39 cellular contexts compared by ENCODE assay signal in genomic region chr5:74462356-74462755, GRCh38.
"Had no signal": no experiment of that assay in that cellular context is flagged by ENCODE, and none has a peak within 500 bp of the region (broad histone marks: within the 10 kb centered on the region; RNA-seq: fewer than 3 reads in every experiment).

No MANE protein-coding gene starts in this region.

- H3K27ac ChIP-seq: ascending aorta, cardiac muscle cell, WERI-Rb-1 had no signal

- H3K27me3 ChIP-seq: ascending aorta, cardiac muscle cell had no signal

- ATAC-seq: activated CD4-positive, alpha-beta T cell treated with anti-CD3 and anti-CD28 coated beads for 36 hours; activated CD4-positive, CD25-positive, alpha-beta regulatory T cell treated with anti-CD3 and anti-CD28 coated beads, Interleukin-2, amount 50 U/mL, for 24 hours; activated CD8-positive, alpha-beta memory T cell treated with anti-CD3 and anti-CD28 coated beads, Interleukin-2, amount 10 ng/mL, durations not matched to agents 7 days and 5 days; activated CD8-positive, alpha-beta T cell treated with anti-CD3 and anti-CD28 coated beads, Interleukin-2, amount 10 ng/mL, durations not matched to agents 7 days and 5 days; activated naive CD8-positive, alpha-beta T cell treated with anti-CD3 and anti-CD28 coated beads, Interleukin-2, amount 50 U/mL, for 24 hours; WTC11 had no signal

- H3K9me3 ChIP-seq: ascending aorta had no signal

- H3K27me3 Mint-ChIP-seq: activated naive CD4-positive, alpha-beta T cell treated with anti-CD3 and anti-CD28 coated beads, Interleukin-2, amount 50 U/mL, for 24 hours had no signal

- H3K4me3 Mint-ChIP-seq: activated CD4-positive, alpha-beta memory T cell treated with anti-CD3 and anti-CD28 coated beads, Interleukin-2, amount 10 ng/mL, durations not matched to agents 7 days and 5 days; activated CD4-positive, alpha-beta T cell treated with anti-CD3 and anti-CD28 coated beads for 36 hours; activated CD4-positive, alpha-beta T cell treated with anti-CD3 and anti-CD28 coated beads, Interleukin-2, amount 10 ng/mL, durations not matched to agents 7 days and 5 days; activated CD8-positive, alpha-beta memory T cell treated with anti-CD3 and anti-CD28 coated beads, Interleukin-2, amount 10 ng/mL, durations not matched to agents 7 days and 5 days; activated CD8-positive, alpha-beta T cell treated with anti-CD3 and anti-CD28 coated beads, Interleukin-2, amount 10 ng/mL, durations not matched to agents 7 days and 5 days; activated naive CD4-positive, alpha-beta T cell treated with anti-CD3 and anti-CD28 coated beads, Interleukin-2, amount 10 ng/mL, durations not matched to agents 7 days and 5 days; activated naive CD4-positive, alpha-beta T cell treated with anti-CD3 and anti-CD28 coated beads, Interleukin-2, amount 50 U/mL, for 24 hours; activated naive CD8-positive, alpha-beta T cell; activated naive CD8-positive, alpha-beta T cell treated with anti-CD3 and anti-CD28 coated beads, Interleukin-2, amount 10 ng/mL, durations not matched to agents 7 days and 5 days; activated naive CD8-positive, alpha-beta T cell treated with anti-CD3 and anti-CD28 coated beads, Interleukin-2, amount 50 U/mL, for 24 hours; activated T-cell treated with anti-CD3 and anti-CD28 coated beads, Interleukin-2, amount 50 U/mL, for 24 hours; brain; T-helper 1 cell treated with Interleukin-12 subunit alpha and Interleukin-12 subunit beta and Interleukin-4 antibody, amounts not matched to agents 30 μg/mL and 1 μg/mL, for 36 hours; T-helper 2 cell treated with Interferon-gamma antibody and Interleukin-4, amounts not matched to agents 5 μg/mL and 100 μg/mL, for 36 hours; WTC11 had no signal

- H3K4me3 ChIP-seq: ascending aorta, cardiac muscle cell had no signal

- H3K36me3 Mint-ChIP-seq: activated CD8-positive, alpha-beta memory T cell treated with anti-CD3 and anti-CD28 coated beads, Interleukin-2, amount 10 ng/mL, durations not matched to agents 7 days and 5 days; activated naive CD4-positive, alpha-beta T cell treated with anti-CD3 and anti-CD28 coated beads, Interleukin-2, amount 10 ng/mL, durations not matched to agents 7 days and 5 days; activated naive CD4-positive, alpha-beta T cell treated with anti-CD3 and anti-CD28 coated beads, Interleukin-2, amount 50 U/mL, for 24 hours; activated naive CD8-positive, alpha-beta T cell; activated naive CD8-positive, alpha-beta T cell treated with anti-CD3 and anti-CD28 coated beads, Interleukin-2, amount 10 ng/mL, durations not matched to agents 7 days and 5 days; brain; WTC11 had no signal

- FAIRE-seq: bronchial epithelial cell, TTC549 had no signal

- H3K36me3 ChIP-seq: ascending aorta, cardiac muscle cell, WERI-Rb-1 had no signal

- DNase-seq: activated CD4-positive, alpha-beta memory T cell treated with anti-CD3 and anti-CD28 coated beads, Interleukin-2, amount 10 ng/mL, durations not matched to agents 7 days and 5 days; activated CD4-positive, alpha-beta T cell treated with anti-CD3 and anti-CD28 coated beads for 1 hour; activated CD4-positive, alpha-beta T cell treated with anti-CD3 and anti-CD28 coated beads for 36 hours; activated CD4-positive, alpha-beta T cell treated with anti-CD3 and anti-CD28 coated beads for 48 hours; activated CD4-positive, alpha-beta T cell treated with anti-CD3 and anti-CD28 coated beads, Interleukin-2, amount 10 ng/mL, durations not matched to agents 7 days and 5 days; activated CD4-positive, alpha-beta T cell treated with anti-CD3 and anti-CD28 coated beads, Interleukin-2, amount 50 U/mL, for 48 hours; activated CD4-positive, CD25-positive, alpha-beta regulatory T cell; activated CD8-positive, alpha-beta memory T cell treated with anti-CD3 and anti-CD28 coated beads for 24 hours; activated CD8-positive, alpha-beta memory T cell treated with anti-CD3 and anti-CD28 coated beads, Interleukin-2, amount 10 ng/mL, durations not matched to agents 7 days and 5 days; activated CD8-positive, alpha-beta memory T cell treated with anti-CD3 and anti-CD28 coated beads, Interleukin-2, amount 50 U/mL, for 48 hours; activated CD8-positive, alpha-beta T cell treated with anti-CD3 and anti-CD28 coated beads, Interleukin-2, amount 10 ng/mL, durations not matched to agents 7 days and 5 days; activated effector memory CD4-positive, alpha-beta T cell treated with Interleukin-2 at 50 U/mL for 16 hours; activated gamma-delta T cell; activated naive CD4-positive, alpha-beta T cell treated with anti-CD3 and anti-CD28 coated beads, Interleukin-2, amount 10 ng/mL, durations not matched to agents 7 days and 5 days; activated naive CD4-positive, alpha-beta T cell treated with Interleukin-2 at 50 U/mL for 16 hours; activated naive CD8-positive, alpha-beta T cell treated with anti-CD3 and anti-CD28 coated beads, Interleukin-2, amount 10 ng/mL, durations not matched to agents 7 days and 5 days; activated naive CD8-positive, alpha-beta T cell treated with anti-CD3 and anti-CD28 coated beads, Interleukin-2, amount 50 U/mL, for 24 hours; activated T-cell treated with anti-CD3 and anti-CD28 coated beads, Interleukin-2, amount 50 U/mL, for 24 hours; activated T-cell treated with anti-CD3 and anti-CD28 coated beads, Interleukin-2, amount 50 U/mL, for 48 hours; amygdala; anterior cingulate cortex; caudate nucleus; SW 1271; T-helper 1 cell; T-helper 2 cell; T-helper 9 cell; WERI-Rb-1 had no signal

- H3K27ac Mint-ChIP-seq: activated CD4-positive, alpha-beta memory T cell treated with anti-CD3 and anti-CD28 coated beads, Interleukin-2, amount 10 ng/mL, durations not matched to agents 7 days and 5 days; activated CD4-positive, alpha-beta T cell treated with anti-CD3 and anti-CD28 coated beads for 36 hours; activated CD4-positive, alpha-beta T cell treated with anti-CD3 and anti-CD28 coated beads, Interleukin-2, amount 10 ng/mL, durations not matched to agents 7 days and 5 days; activated CD8-positive, alpha-beta memory T cell treated with anti-CD3 and anti-CD28 coated beads, Interleukin-2, amount 10 ng/mL, durations not matched to agents 7 days and 5 days; activated CD8-positive, alpha-beta T cell treated with anti-CD3 and anti-CD28 coated beads, Interleukin-2, amount 10 ng/mL, durations not matched to agents 7 days and 5 days; activated naive CD4-positive, alpha-beta T cell treated with anti-CD3 and anti-CD28 coated beads, Interleukin-2, amount 10 ng/mL, durations not matched to agents 7 days and 5 days; activated naive CD4-positive, alpha-beta T cell treated with anti-CD3 and anti-CD28 coated beads, Interleukin-2, amount 50 U/mL, for 24 hours; activated naive CD8-positive, alpha-beta T cell; activated naive CD8-positive, alpha-beta T cell treated with anti-CD3 and anti-CD28 coated beads, Interleukin-2, amount 10 ng/mL, durations not matched to agents 7 days and 5 days; activated naive CD8-positive, alpha-beta T cell treated with anti-CD3 and anti-CD28 coated beads, Interleukin-2, amount 50 U/mL, for 24 hours; activated T-cell treated with anti-CD3 and anti-CD28 coated beads, Interleukin-2, amount 50 U/mL, for 24 hours; activated T-helper 2 cell treated with anti-CD3 and anti-CD28 coated beads, Interferon-gamma antibody, Interleukin-2, Interleukin-4, amounts not matched to agents 10 μg/mL and 5 μg/mL and 100 μg/mL, durations not matched to agents 14 hours and 24 hours and 36 hours; T-helper 1 cell treated with Interleukin-12 subunit alpha and Interleukin-12 subunit beta and Interleukin-4 antibody, amounts not matched to agents 30 μg/mL and 1 μg/mL, for 36 hours; T-helper 2 cell treated with Interferon-gamma antibody and Interleukin-4, amounts not matched to agents 5 μg/mL and 100 μg/mL, for 36 hours; WTC11 had no signal

- H3K9me3 Mint-ChIP-seq: activated CD4-positive, alpha-beta memory T cell treated with anti-CD3 and anti-CD28 coated beads, Interleukin-2, amount 10 ng/mL, durations not matched to agents 7 days and 5 days; activated CD4-positive, alpha-beta T cell treated with anti-CD3 and anti-CD28 coated beads, Interleukin-2, amount 10 ng/mL, durations not matched to agents 7 days and 5 days; activated naive CD4-positive, alpha-beta T cell treated with anti-CD3 and anti-CD28 coated beads, Interleukin-2, amount 10 ng/mL, durations not matched to agents 7 days and 5 days; activated naive CD4-positive, alpha-beta T cell treated with anti-CD3 and anti-CD28 coated beads, Interleukin-2, amount 50 U/mL, for 24 hours; activated naive CD8-positive, alpha-beta T cell treated with anti-CD3 and anti-CD28 coated beads, Interleukin-2, amount 10 ng/mL, durations not matched to agents 7 days and 5 days; activated naive CD8-positive, alpha-beta T cell treated with anti-CD3 and anti-CD28 coated beads, Interleukin-2, amount 50 U/mL, for 24 hours; activated T-cell treated with anti-CD3 and anti-CD28 coated beads, Interleukin-2, amount 50 U/mL, for 24 hours; activated T-helper 2 cell treated with anti-CD3 and anti-CD28 coated beads, Interferon-gamma antibody, Interleukin-2, Interleukin-4, amounts not matched to agents 10 μg/mL and 5 μg/mL and 100 μg/mL, durations not matched to agents 14 hours and 24 hours and 36 hours; brain; T-helper 1 cell treated with Interleukin-12 subunit alpha and Interleukin-12 subunit beta and Interleukin-4 antibody, amounts not matched to agents 30 μg/mL and 1 μg/mL, for 36 hours; T-helper 2 cell treated with Interferon-gamma antibody and Interleukin-4, amounts not matched to agents 5 μg/mL and 100 μg/mL, for 36 hours; WTC11 had no signal

- H3K4me1 ChIP-seq: ascending aorta had no signal

- H3K4me1 Mint-ChIP-seq: activated CD4-positive, alpha-beta memory T cell treated with anti-CD3 and anti-CD28 coated beads, Interleukin-2, amount 10 ng/mL, durations not matched to agents 7 days and 5 days; activated CD4-positive, alpha-beta T cell treated with anti-CD3 and anti-CD28 coated beads for 36 hours; activated CD4-positive, alpha-beta T cell treated with anti-CD3 and anti-CD28 coated beads, Interleukin-2, amount 10 ng/mL, durations not matched to agents 7 days and 5 days; activated CD8-positive, alpha-beta memory T cell treated with anti-CD3 and anti-CD28 coated beads, Interleukin-2, amount 10 ng/mL, durations not matched to agents 7 days and 5 days; activated naive CD4-positive, alpha-beta T cell treated with anti-CD3 and anti-CD28 coated beads, Interleukin-2, amount 10 ng/mL, durations not matched to agents 7 days and 5 days; activated naive CD4-positive, alpha-beta T cell treated with anti-CD3 and anti-CD28 coated beads, Interleukin-2, amount 50 U/mL, for 24 hours; activated naive CD8-positive, alpha-beta T cell treated with anti-CD3 and anti-CD28 coated beads, Interleukin-2, amount 10 ng/mL, durations not matched to agents 7 days and 5 days; activated naive CD8-positive, alpha-beta T cell treated with anti-CD3 and anti-CD28 coated beads, Interleukin-2, amount 50 U/mL, for 24 hours; WTC11 had no signal
